In genomic region chr4:36244257-36245084, GRCh38 we compare ENCODE assay signal across 8 cellular contexts. TPM values are rescaled to one million over a fixed set of nuclear protein-coding genes. Genes with fewer than 3 reads are reported as not detected.
A peak's percentile ranks its signal among the peaks of the same experiment; 100 is the strongest.
DNase-seq lines count a peak whose midpoint lies in the region; ATAC-seq, FAIRE-seq and TF ChIP-seq lines count a peak whose summit lies in the region.

A gene with protein sequence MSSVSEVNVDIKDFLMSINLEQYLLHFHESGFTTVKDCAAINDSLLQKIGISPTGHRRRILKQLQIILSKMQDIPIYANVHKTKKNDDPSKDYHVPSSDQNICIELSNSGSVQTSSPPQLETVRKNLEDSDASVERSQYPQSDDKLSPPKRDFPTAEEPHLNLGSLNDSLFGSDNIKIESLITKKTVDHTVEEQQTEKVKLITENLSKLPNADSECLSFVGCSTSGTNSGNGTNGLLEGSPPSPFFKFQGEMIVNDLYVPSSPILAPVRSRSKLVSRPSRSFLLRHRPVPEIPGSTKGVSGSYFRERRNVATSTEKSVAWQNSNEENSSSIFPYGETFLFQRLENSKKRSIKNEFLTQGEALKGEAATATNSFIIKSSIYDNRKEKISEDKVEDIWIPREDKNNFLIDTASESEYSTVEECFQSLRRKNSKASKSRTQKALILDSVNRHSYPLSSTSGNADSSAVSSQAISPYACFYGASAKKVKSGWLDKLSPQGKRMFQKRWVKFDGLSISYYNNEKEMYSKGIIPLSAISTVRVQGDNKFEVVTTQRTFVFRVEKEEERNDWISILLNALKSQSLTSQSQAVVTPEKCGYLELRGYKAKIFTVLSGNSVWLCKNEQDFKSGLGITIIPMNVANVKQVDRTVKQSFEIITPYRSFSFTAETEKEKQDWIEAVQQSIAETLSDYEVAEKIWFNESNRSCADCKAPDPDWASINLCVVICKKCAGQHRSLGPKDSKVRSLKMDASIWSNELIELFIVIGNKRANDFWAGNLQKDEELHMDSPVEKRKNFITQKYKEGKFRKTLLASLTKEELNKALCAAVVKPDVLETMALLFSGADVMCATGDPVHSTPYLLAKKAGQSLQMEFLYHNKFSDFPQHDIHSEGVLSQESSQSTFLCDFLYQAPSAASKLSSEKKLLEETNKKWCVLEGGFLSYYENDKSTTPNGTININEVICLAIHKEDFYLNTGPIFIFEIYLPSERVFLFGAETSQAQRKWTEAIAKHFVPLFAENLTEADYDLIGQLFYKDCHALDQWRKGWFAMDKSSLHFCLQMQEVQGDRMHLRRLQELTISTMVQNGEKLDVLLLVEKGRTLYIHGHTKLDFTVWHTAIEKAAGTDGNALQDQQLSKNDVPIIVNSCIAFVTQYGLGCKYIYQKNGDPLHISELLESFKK (N-terminal part only) (minus strand): TSS chr4:36244514. CDS start chr4:36229486, 15,028 bp downstream.

- H3K27ac ChIP-seq in Panc1 (ENCODE audit: low read length) (peak within 1 kb of the TSS; percentile 61), pancreas (peak within 1 kb of the TSS; percentile 83 to 96 (median 87)), thyroid gland (peak within 1 kb of the TSS; percentile 92 to 97 (median 95))

- in situ Hi-C loops in Panc1 (cut with HindIII; ENCODE audit: low pct_unique_long_range_greater_than_20kb, low sequenced_read_pairs) = no loop called here

- H3K4me1 ChIP-seq in Panc1 (ENCODE audit: control insufficient read depth, insufficient read depth, low read length) (0 out of 2 replicates have a peak, but pooled peaks cover 2% of the 10 kb centered on the region), pancreas (peaks cover 0 to 21% (median 7%) of the 10 kb centered on the region in 3 donors), thyroid gland (peaks cover 0 to 3% of the 10 kb centered on the region in 2 donors)

- no peak for FAIRE-seq in pancreas (lab: Jason Lieb, UNC)

- CTCF ChIA-PET in Panc1 (lab: Charles Lee) = no interaction called here

- intact Hi-C loops in Panc1 (cut with micrococcal nuclease; ENCODE audit: unreplicated experiment) (no loop called here), pancreas (cut with DNase I) (no loop called here), thyroid gland (cut with DNase I) (no loop called here)

- no TSS peak for BruUV-seq in Panc1 (replicated peaks; lab: Mats Ljungman, UMichigan)

- H3K27me3 ChIP-seq in Panc1 (ENCODE audit: control insufficient read depth, insufficient read depth, low read length) (no peaks in the 10 kb centered on the region), pancreas (no peaks in the 10 kb centered on the region), thyroid gland (no peaks in the 10 kb centered on the region)

- ATAC-seq in GM19025 (IDR thresholded peaks at IDR 0.05; ENCODE audit: low read depth, unreplicated experiment) (peak; percentile 60), HG03342 (IDR thresholded peaks at IDR 0.05; ENCODE audit: unreplicated experiment) (peak; percentile 50), Panc1 (peak; percentile 88), pancreas (peak; percentile 80 to 89 (median 82))

- peak; percentile 10 to 91 for TF ChIP-seq POLR2A in thyroid gland (IDR thresholded peaks at IDR 0.05)

- POLR2A ChIA-PET in Panc1 (lab: Charles Lee) = no interaction called here

- peak; percentile 63 for DNase-seq in Ammon's horn (ENCODE audit: low spot score)
- DNase-seq in Panc1 (ENCODE audit: low read depth, low spot score) = no peak
- DNase-seq in activated effector memory CD4-positive, alpha-beta T cell treated with anti-CD3 and anti-CD28 coated beads, Interleukin-2, amount 50 U/mL, for 16 hours = peak; percentile 92
- peak; percentile 79 for DNase-seq in glomerular visceral epithelial cell (ENCODE audit: extremely low spot score)
- peak; percentile 70 to 87 (median 78) for DNase-seq in pancreas
- DNase-seq in thyroid gland = peak; percentile 80 to 81

- peak within 1 kb of the TSS; percentile 54 to 62 for H3K4me3 ChIP-seq in Panc1 (ENCODE audit: low read depth in 2 of 2, low read length in 2 of 2)
- peak within 1 kb of the TSS; percentile 44 to 72 (median 67) for H3K4me3 ChIP-seq in pancreas
- peak within 1 kb of the TSS; percentile 10 to 74 (median 12) for H3K4me3 ChIP-seq in thyroid gland (replicated peaks in 1 of 3)

- H3K9me3 ChIP-seq in Panc1 (ENCODE audit: control insufficient read depth, insufficient read depth, low read depth, low read length) (no peaks in the 10 kb centered on the region), pancreas (no peaks in the 10 kb centered on the region), thyroid gland (no peaks in the 10 kb centered on the region)

- H3K36me3 ChIP-seq in Panc1 (ENCODE audit: control insufficient read depth, insufficient read depth, low read length) (no peaks in the 10 kb centered on the region; the same call in 1 of the 2 replicates), pancreas (no peaks in the 10 kb centered on the region), thyroid gland (no peaks in the 10 kb centered on the region)

- 2% methylated on average over 44 to 81 of the region's 81 CpGs for WGBS in pancreas, 2 donors
- WGBS in thyroid gland, 2 donors = 12 to 13% methylated on average over 7 to 8 of the region's 81 CpGs

- TF ChIP-seq CTCF in Panc1 (IDR thresholded peaks at IDR 0.05) (peak; percentile 40), pancreas (IDR thresholded peaks at IDR 0.05) (no peak), thyroid gland (IDR thresholded peaks at IDR 0.05) (peak in 2 of 6 experiments; percentile 5 to 23)

RNA-seq across cellular contexts. Expression of the gene that starts here (rescaled TPM):
- total RNA-seq in Panc1 (2021; ENCODE audit: unreplicated experiment) = 5.5 TPM
- 0.79 TPM for polyA plus RNA-seq in Panc1 (2012; ENCODE audit: insufficient read length)
- 10 to 100 TPM in 3 of 6 donors, 1 to 10 TPM in 3; 6.9 to 14.3 (median 9.9) TPM for total RNA-seq in pancreas
- polyA plus RNA-seq in pancreas = 1 to 10 TPM; 3.2 to 3.6 TPM
- 100 to 1,000 TPM; 109 to 247 (median 225) TPM for total RNA-seq in thyroid gland

Comparison
In these comparisons a context has a peak if more than half of its experiments do, and no peak if none do; other contexts are left out.
1. RNA of the gene that starts here (total RNA-seq): 109 to 247 TPM in thyroid gland; 6.9 to 14.3 TPM in pancreas and 5.5 TPM in Panc1 (single experiment); every median in the first group is over 4 times any median in the second.
2. H3K4me3 ChIP-seq: peak in every context shown above with its lines; median percentile 67 in pancreas; 58 in Panc1; 12 in thyroid gland.
3. Peak in every context shown above with its lines, with median percentiles within 50 percentile points of each other: ATAC-seq and H3K27ac ChIP-seq.